In the genomic region with DNA sequence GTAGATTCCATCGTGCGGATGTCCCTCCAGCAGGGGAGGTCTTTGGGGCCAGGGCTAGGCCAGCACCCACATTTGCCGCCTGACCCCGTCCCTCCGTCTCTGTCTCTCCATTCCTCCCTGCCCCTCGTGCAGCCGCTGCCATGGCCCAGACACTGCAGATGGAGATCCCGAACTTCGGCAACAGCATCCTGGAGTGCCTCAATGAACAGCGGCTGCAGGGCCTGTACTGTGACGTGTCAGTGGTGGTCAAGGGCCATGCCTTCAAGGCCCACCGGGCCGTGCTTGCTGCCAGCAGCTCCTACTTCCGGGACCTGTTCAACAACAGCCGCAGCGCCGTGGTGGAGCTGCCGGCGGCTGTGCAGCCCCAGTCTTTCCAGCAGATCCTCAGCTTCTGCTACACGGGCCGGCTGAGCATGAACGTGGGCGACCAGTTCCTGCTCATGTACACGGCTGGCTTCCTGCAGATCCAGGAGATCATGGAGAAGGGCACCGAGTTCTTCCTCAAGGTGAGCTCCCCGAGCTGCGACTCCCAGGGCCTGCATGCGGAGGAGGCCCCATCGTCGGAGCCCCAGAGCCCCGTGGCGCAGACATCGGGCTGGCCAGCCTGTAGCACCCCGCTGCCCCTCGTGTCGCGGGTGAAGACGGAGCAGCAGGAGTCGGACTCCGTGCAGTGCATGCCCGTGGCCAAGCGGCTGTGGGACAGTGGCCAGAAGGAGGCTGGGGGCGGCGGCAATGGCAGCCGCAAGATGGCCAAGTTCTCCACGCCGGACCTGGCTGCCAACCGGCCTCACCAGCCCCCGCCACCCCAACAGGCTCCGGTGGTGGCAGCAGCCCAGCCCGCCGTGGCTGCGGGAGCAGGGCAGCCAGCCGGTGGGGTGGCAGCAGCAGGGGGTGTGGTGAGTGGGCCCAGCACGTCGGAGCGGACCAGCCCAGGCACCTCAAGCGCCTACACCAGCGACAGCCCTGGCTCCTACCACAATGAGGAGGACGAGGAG, we compare ENCODE assay signal across 18 cellular contexts.
"Had no signal": no experiment of that assay in that cellular context is flagged by ENCODE, and none has a peak within 500 bp of the region (broad histone marks: within the 10 kb centered on the region; RNA-seq: fewer than 3 reads in every experiment).

No MANE protein-coding gene starts in this region.

- H3K4me3 ChIP-seq: gastroesophageal sphincter, prostate gland, tibial nerve had no signal

- H3K9me3 Mint-ChIP-seq: activated T-helper 17 cell treated with anti-CD3 and anti-CD28 coated beads, Interleukin-2, amount 50 U/mL, for 72 hours; dendritic cell treated with granulocyte-macrophage colony-stimulating factor and Interleukin-4, amounts not matched to agents 40 ng/mL and 50 ng/mL, for 4 days; mesothelial cell of epicardium; nephron progenitor cell; WTC11 had no signal

- FAIRE-seq: keratinocyte had no signal

- H3K4me3 Mint-ChIP-seq: dendritic cell treated with granulocyte-macrophage colony-stimulating factor and Interleukin-4, amounts not matched to agents 40 ng/mL and 50 ng/mL, for 4 days; mesothelial cell of epicardium; nephron progenitor cell; T-helper 17 cell; WTC11 had no signal

- H3K27ac ChIP-seq: epithelial cell of prostate, prostate gland, tibial nerve had no signal

- H3K36me3 ChIP-seq: prostate gland had no signal

- H3K4me1 Mint-ChIP-seq: mesothelial cell of epicardium had no signal

- H3K27ac Mint-ChIP-seq: activated T-helper 17 cell treated with anti-CD3 and anti-CD28 coated beads, Interleukin-2, amount 50 U/mL, for 72 hours; dendritic cell treated with granulocyte-macrophage colony-stimulating factor and Interleukin-4, amounts not matched to agents 40 ng/mL and 50 ng/mL, for 4 days; mesothelial cell of epicardium; nephron progenitor cell; T-helper 17 cell; WTC11 had no signal

- H3K4me1 ChIP-seq: prostate gland had no signal

- H3K27me3 Mint-ChIP-seq: activated T-helper 17 cell treated with anti-CD3 and anti-CD28 coated beads, Interleukin-2, amount 50 U/mL, for 72 hours; dendritic cell treated with granulocyte-macrophage colony-stimulating factor and Interleukin-4, amounts not matched to agents 40 ng/mL and 50 ng/mL, for 4 days; T-helper 17 cell had no signal

- H3K27me3 ChIP-seq: gastroesophageal sphincter, tibial nerve had no signal

- ATAC-seq: activated T-helper 17 cell treated with anti-CD3 and anti-CD28 coated beads, Interleukin-2, amount 50 U/mL, for 72 hours; gastroesophageal sphincter; sciatic nerve; T-helper 17 cell; WTC11 had no signal

- DNase-seq: activated CD4-positive, alpha-beta T cell treated with anti-CD3 and anti-CD28 coated beads for 4 hours; activated CD8-positive, alpha-beta memory T cell treated with anti-CD3 and anti-CD28 coated beads for 24 hours; activated naive CD4-positive, alpha-beta T cell treated with Interleukin-2 at 50 U/mL for 16 hours; aorta; cerebellar nuclear complex; nephron progenitor cell; stimulated activated CD4-positive, alpha-beta T cell treated with anti-CD3 and anti-CD28 coated beads, Interleukin-1b, Interleukin-23, amount 100 ng/mL, for 48 hours; T-helper 17 cell had no signal

- H3K9me3 ChIP-seq: gastroesophageal sphincter, prostate gland, tibial nerve had no signal
